In genomic region chr20:2757969-2758368, GRCh38 we compare ENCODE assay signal across 35 cellular contexts. TPM values are rescaled to one million over a fixed set of nuclear protein-coding genes. Genes with fewer than 3 reads are reported as not detected.
"Had no signal": no experiment of that assay in that cellular context is flagged by ENCODE, and none has a peak within 500 bp of the region (broad histone marks: within the 10 kb centered on the region; RNA-seq: fewer than 3 reads in every experiment).

No MANE protein-coding gene starts in this region.

- H2AFZ ChIP-seq: hepatocyte, neural progenitor cell had no signal

- DNase-seq: effector CD8-positive, alpha-beta T cell; endodermal cell; foreskin keratinocyte; heart left ventricle; left cardiac atrium; left lung; mesendoderm; midbrain; naive thymus-derived CD4-positive, alpha-beta T cell; sigmoid colon; stimulated activated CD4-positive, alpha-beta T cell treated with anti-CD3 and anti-CD28 coated beads, Interleukin-2, amount 100 ng/mL, for 24 hours; stimulated activated CD4-positive, alpha-beta T cell treated with anti-CD3 and anti-CD28 coated beads, Interleukin-4, amount 100 ng/mL, for 24 hours; stimulated activated naive CD4-positive, alpha-beta T cell treated with Interleukin-2 at 50 U/mL for 16 hours; stomach; thyroid gland; trophoblast cell had no signal

- H3K9ac ChIP-seq: neural progenitor cell had no signal

- H3K27ac ChIP-seq: epithelial cell of prostate, foreskin keratinocyte, gastroesophageal sphincter, heart left ventricle, hepatocyte, left lung, neural progenitor cell, prostate gland, right atrium auricular region, sigmoid colon, stomach, thyroid gland, vagina had no signal

- H3K79me2 ChIP-seq: hepatocyte had no signal

- H3K4me3 ChIP-seq: gastroesophageal sphincter, heart left ventricle, hepatocyte, left lung, neural progenitor cell, prostate gland, right atrium auricular region, sigmoid colon, stomach, thyroid gland, vagina had no signal

- H3K36me3 ChIP-seq: heart left ventricle, left lung, neural progenitor cell, prostate gland, right atrium auricular region, stomach, thyroid gland, vagina had no signal

- ATAC-seq: esophagus mucosa; foreskin keratinocyte; gastroesophageal sphincter; heart left ventricle; left cardiac atrium; left lung; naive thymus-derived CD4-positive, alpha-beta T cell; stimulated activated effector memory CD8-positive, alpha-beta T cell treated with anti-CD3 and anti-CD28 coated beads, Interleukin-12 subunit alpha, Interleukin-12 subunit beta, amount 100 ng/mL, for 72 hours had no signal

- H3K4me1 ChIP-seq: foreskin keratinocyte had no signal

- H3K9me3 ChIP-seq: gastroesophageal sphincter, heart left ventricle, left lung, prostate gland, right atrium auricular region, sigmoid colon, stomach, thyroid gland, vagina had no signal

- H3K4me2 ChIP-seq: hepatocyte, neural progenitor cell had no signal

- H3K27me3 ChIP-seq: thyroid gland, vagina had no signal

RNA-seq across cellular contexts. Expression of gene CPXM1, which starts 42.5 kb away (rescaled TPM):
- total RNA-seq: foreskin keratinocyte had no signal

RNA-seq across cellular contexts. Expression of gene C20orf141, which starts 56.8 kb away (rescaled TPM):
- total RNA-seq: endodermal cell; esophagus mucosa; fibroblast of lung; foreskin keratinocyte; gastroesophageal sphincter; heart left ventricle; hepatocyte; kidney epithelial cell; left cardiac atrium; left lung; lower leg skin; lung microvascular endothelial cell; mucosa of gallbladder; naive thymus-derived CD4-positive, alpha-beta T cell; osteocyte; right atrium auricular region; sigmoid colon; skeletal muscle tissue; stomach; temporal lobe; thyroid gland; ureter; vagina had no signal

RNA-seq across cellular contexts. Expression of gene TMEM239, which starts 58.2 kb away (rescaled TPM):
- total RNA-seq: endodermal cell; esophagus mucosa; fibroblast of lung; foreskin keratinocyte; heart left ventricle; hepatocyte; kidney epithelial cell; left cardiac atrium; left lung; lower leg skin; lung microvascular endothelial cell; mucosa of gallbladder; naive thymus-derived CD4-positive, alpha-beta T cell; osteocyte; prostate gland; right atrium auricular region; skeletal muscle tissue; subcutaneous adipose tissue; temporal lobe; thyroid gland; ureter; vagina had no signal
